Comparison of ENCODE assay signal across 8 cellular contexts in genomic region chr11:76206327-76207081, GRCh38. TPM values are rescaled to one million over a fixed set of nuclear protein-coding genes. Genes with fewer than 3 reads are reported as not detected.
DNase-seq lines count a peak whose midpoint lies in the region; ATAC-seq and TF ChIP-seq lines count a peak whose summit lies in the region.

Gene WNT11, minus strand, starts transcription at chr11:76206502. Its CDS starts 95 bp downstream, at chr11:76206407.

- under 1% methylated on average over 54 of the region's 80 CpGs for WGBS in smooth muscle cell (ENCODE audit: low lambda C conversion rate)

- H3K27ac ChIP-seq in OCI-LY1 (ENCODE audit: low read depth, low read length, poor library complexity, severe bottlenecking): no peak within 1 kb of the TSS
- no peak within 1 kb of the TSS for H3K27ac ChIP-seq in smooth muscle cell (ENCODE audit: low read depth)

- no peak for DNase-seq in AG04449 (ENCODE audit: low read depth, low spot score)
- peak; percentile 33 for DNase-seq in GM19240 (ENCODE audit: insufficient read length, low spot score)
- DNase-seq in astrocyte of the hippocampus (ENCODE audit: low read depth, low spot score): peak; percentile 53
- DNase-seq in iPS-NIHi11 (ENCODE audit: low spot score): peak; percentile 83
- DNase-seq in smooth muscle cell (lab: John Stamatoyannopoulos, UW; ENCODE audit: unreplicated experiment): peak; percentile 48
- DNase-seq in superior temporal gyrus (ENCODE audit: extremely low spot score): no peak

- H3K4me3 ChIP-seq in AG04449 (ENCODE audit: low read depth, low read length) (peak within 1 kb of the TSS; percentile 51), OCI-LY1 (ENCODE audit: low read depth, low read length, poor library complexity, severe bottlenecking) (peak within 1 kb of the TSS; percentile 63), smooth muscle cell (peak within 1 kb of the TSS; percentile 56)

- H3K36me3 ChIP-seq in OCI-LY1 (ENCODE audit: insufficient read depth, low read length) (no peaks in the 10 kb centered on the region), smooth muscle cell (ENCODE audit: low read depth) (no peaks in the 10 kb centered on the region)

- no peaks in the 10 kb centered on the region for H3K9me2 ChIP-seq in OCI-LY1 (ENCODE audit: low read depth, low read length)

- POLR2A ChIA-PET in AG04449 (lab: Yijun Ruan, JAX): no interaction called here

- no peak for ATAC-seq in HG02938 (IDR thresholded peaks at IDR 0.05; ENCODE audit: unreplicated experiment)

- H3K4me2 ChIP-seq in OCI-LY1 (ENCODE audit: low read length) (peak within 1 kb of the TSS; percentile 60), smooth muscle cell (peak within 1 kb of the TSS; percentile 98)

- H3K9me3 ChIP-seq in OCI-LY1 (ENCODE audit: low read length) (no peaks in the 10 kb centered on the region), smooth muscle cell (replicated peaks; ENCODE audit: low read depth) (no peaks in the 10 kb centered on the region)

- CTCF ChIA-PET in AG04449 (lab: Yijun Ruan, JAX): interaction anchor here (0.8 to 8.6 kb wide), 34 partner anchors 9 to 465 kb away, joined by 3 to 207 read pairs (median 7); no protein-coding TSS in a partner anchor

- peaks cover 16% of the 10 kb centered on the region for H3K27me3 ChIP-seq in OCI-LY1 (ENCODE audit: insufficient read depth, low read length)
- peaks cover 30% of the 10 kb centered on the region for H3K27me3 ChIP-seq in smooth muscle cell (ENCODE audit: low read depth)

- peaks cover 35% of the 10 kb centered on the region for H3K4me1 ChIP-seq in OCI-LY1 (ENCODE audit: insufficient read depth, low read length, severe bottlenecking)
- peaks cover 27% of the 10 kb centered on the region for H3K4me1 ChIP-seq in smooth muscle cell (ENCODE audit: low read depth)

- H3K79me2 ChIP-seq in OCI-LY1 (ENCODE audit: insufficient read depth, low read length): no peaks in the 10 kb centered on the region
- no peaks in the 10 kb centered on the region for H3K79me2 ChIP-seq in smooth muscle cell (ENCODE audit: low read depth)

- H2AFZ ChIP-seq in OCI-LY1 (ENCODE audit: low read length) (no peak within 1 kb of the TSS), smooth muscle cell (ENCODE audit: low read depth) (peak within 1 kb of the TSS; percentile 39)

- TF ChIP-seq CTCF in AG04449 (IDR thresholded peaks at IDR 0.05; ENCODE audit: insufficient read depth, low read length, missing control alignments) (no peak), OCI-LY1 (IDR thresholded peaks at IDR 0.05; ENCODE audit: low read length) (no peak), smooth muscle cell (IDR thresholded peaks at IDR 0.05; ENCODE audit: borderline replicate concordance, insufficient read depth, poor library complexity, severe bottlenecking) (no peak)

- H3K9ac ChIP-seq in OCI-LY1 (ENCODE audit: low read length) (no peak within 1 kb of the TSS; the same call in 1 of the 2 replicates), smooth muscle cell (ENCODE audit: low read depth) (no peak within 1 kb of the TSS)

- no peaks in the 10 kb centered on the region for H4K20me1 ChIP-seq in OCI-LY1 (ENCODE audit: insufficient read depth, low read length)
- peaks cover 5% of the 10 kb centered on the region for H4K20me1 ChIP-seq in smooth muscle cell (ENCODE audit: low read depth)

- H3F3A ChIP-seq in OCI-LY1 (ENCODE audit: insufficient read depth, low read length) (no peaks in the 10 kb centered on the region), smooth muscle cell (ENCODE audit: low read depth) (no peaks in the 10 kb centered on the region)

RNA-seq across cellular contexts. Expression of gene WNT11, which starts in this region (rescaled TPM):
- total RNA-seq in smooth muscle cell: 6.8 and 13.5 TPM in 2 replicates
- polyA plus RNA-seq in smooth muscle cell: 9.4 and 12.1 TPM in 2 replicates

Comparison
In these comparisons a context has a peak if more than half of its experiments do, and no peak if none do; other contexts are left out.
1. DNase-seq: peak in GM19240 (single experiment), astrocyte of the hippocampus (single experiment), iPS-NIHi11 (single experiment) and smooth muscle cell (single experiment); none in AG04449 (single experiment) and superior temporal gyrus (single experiment).
2. Peak in every context shown above with its lines, with median percentiles within 50 percentile points of each other: H3K4me3 ChIP-seq.